ENCODE assay signal across 1 cellular context in the genomic region with DNA sequence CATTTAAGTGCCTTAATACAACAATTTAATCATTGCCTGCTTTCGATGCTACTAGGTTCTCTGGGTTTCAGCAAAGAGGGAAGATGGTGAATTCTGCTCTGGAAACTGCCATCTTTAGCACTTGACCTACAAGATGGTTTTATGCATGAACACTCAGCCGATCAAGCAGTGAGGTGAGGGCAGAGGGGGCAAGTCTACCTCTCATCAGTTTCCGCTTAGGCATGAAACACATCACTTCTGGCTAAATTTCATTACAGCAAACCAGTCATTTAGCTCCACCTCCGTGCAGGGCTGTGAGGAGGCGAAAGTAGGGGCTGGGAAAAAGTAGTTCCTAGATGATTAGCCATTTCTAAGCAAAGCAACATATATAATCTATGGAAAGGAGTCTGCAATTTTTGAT.
TF ChIP-seq lines count a peak whose summit lies in the region.

No MANE protein-coding gene starts in this region.

TF ChIP-seq in GM12878, 131 proteins besides CTCF, POLR2A, EP300 and RAD21 (continued from another document):
- TF ChIP-seq NR2F1 (conservative IDR thresholded peaks at IDR 0.05) (no peak), NR2C2 (IDR thresholded peaks at IDR 0.05; ENCODE audit: borderline replicate concordance, control insufficient read depth, insufficient read length, low read depth) (no peak), SPI1 (IDR thresholded peaks at IDR 0.05; ENCODE audit: borderline replicate concordance, insufficient read depth, low read depth, low read length) (no peak)
- TF ChIP-seq, protein P1, sequence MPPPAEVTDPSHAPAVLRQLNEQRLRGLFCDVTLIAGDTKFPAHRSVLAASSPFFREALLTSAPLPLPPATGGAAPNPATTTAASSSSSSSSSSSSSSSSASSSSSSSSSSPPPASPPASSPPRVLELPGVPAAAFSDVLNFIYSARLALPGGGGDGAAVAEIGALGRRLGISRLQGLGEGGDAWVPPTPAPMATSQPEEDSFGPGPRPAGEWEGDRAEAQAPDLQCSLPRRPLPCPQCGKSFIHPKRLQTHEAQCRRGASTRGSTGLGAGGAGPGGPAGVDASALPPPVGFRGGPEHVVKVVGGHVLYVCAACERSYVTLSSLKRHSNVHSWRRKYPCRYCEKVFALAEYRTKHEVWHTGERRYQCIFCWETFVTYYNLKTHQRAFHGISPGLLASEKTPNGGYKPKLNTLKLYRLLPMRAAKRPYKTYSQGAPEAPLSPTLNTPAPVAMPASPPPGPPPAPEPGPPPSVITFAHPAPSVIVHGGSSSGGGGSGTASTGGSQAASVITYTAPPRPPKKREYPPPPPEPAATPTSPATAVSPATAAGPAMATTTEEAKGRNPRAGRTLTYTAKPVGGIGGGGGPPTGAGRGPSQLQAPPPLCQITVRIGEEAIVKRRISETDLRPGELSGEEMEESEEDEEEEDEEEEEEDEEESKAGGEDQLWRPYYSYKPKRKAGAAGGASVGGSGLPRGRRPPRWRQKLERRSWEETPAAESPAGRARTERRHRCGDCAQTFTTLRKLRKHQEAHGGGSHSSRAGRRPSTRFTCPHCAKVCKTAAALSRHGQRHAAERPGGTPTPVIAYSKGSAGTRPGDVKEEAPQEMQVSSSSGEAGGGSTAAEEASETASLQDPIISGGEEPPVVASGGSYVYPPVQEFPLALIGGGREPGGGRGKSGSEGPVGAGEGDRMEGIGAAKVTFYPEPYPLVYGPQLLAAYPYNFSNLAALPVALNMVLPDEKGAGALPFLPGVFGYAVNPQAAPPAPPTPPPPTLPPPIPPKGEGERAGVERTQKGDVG (CRISPR knock-in tag; IDR thresholded peaks at IDR 0.05) = no peak
- TF ChIP-seq, protein P2, sequence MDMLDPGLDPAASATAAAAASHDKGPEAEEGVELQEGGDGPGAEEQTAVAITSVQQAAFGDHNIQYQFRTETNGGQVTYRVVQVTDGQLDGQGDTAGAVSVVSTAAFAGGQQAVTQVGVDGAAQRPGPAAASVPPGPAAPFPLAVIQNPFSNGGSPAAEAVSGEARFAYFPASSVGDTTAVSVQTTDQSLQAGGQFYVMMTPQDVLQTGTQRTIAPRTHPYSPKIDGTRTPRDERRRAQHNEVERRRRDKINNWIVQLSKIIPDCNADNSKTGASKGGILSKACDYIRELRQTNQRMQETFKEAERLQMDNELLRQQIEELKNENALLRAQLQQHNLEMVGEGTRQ (IDR thresholded peaks at IDR 0.05; ENCODE audit: borderline replicate concordance, low read depth, low read length) = no peak
- TF ChIP-seq, protein P3, sequence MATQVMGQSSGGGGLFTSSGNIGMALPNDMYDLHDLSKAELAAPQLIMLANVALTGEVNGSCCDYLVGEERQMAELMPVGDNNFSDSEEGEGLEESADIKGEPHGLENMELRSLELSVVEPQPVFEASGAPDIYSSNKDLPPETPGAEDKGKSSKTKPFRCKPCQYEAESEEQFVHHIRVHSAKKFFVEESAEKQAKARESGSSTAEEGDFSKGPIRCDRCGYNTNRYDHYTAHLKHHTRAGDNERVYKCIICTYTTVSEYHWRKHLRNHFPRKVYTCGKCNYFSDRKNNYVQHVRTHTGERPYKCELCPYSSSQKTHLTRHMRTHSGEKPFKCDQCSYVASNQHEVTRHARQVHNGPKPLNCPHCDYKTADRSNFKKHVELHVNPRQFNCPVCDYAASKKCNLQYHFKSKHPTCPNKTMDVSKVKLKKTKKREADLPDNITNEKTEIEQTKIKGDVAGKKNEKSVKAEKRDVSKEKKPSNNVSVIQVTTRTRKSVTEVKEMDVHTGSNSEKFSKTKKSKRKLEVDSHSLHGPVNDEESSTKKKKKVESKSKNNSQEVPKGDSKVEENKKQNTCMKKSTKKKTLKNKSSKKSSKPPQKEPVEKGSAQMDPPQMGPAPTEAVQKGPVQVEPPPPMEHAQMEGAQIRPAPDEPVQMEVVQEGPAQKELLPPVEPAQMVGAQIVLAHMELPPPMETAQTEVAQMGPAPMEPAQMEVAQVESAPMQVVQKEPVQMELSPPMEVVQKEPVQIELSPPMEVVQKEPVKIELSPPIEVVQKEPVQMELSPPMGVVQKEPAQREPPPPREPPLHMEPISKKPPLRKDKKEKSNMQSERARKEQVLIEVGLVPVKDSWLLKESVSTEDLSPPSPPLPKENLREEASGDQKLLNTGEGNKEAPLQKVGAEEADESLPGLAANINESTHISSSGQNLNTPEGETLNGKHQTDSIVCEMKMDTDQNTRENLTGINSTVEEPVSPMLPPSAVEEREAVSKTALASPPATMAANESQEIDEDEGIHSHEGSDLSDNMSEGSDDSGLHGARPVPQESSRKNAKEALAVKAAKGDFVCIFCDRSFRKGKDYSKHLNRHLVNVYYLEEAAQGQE (IDR thresholded peaks at IDR 0.05; ENCODE audit: low read depth, low read length) = no peak
